23 cellular contexts compared by ENCODE assay signal in the genomic region with DNA sequence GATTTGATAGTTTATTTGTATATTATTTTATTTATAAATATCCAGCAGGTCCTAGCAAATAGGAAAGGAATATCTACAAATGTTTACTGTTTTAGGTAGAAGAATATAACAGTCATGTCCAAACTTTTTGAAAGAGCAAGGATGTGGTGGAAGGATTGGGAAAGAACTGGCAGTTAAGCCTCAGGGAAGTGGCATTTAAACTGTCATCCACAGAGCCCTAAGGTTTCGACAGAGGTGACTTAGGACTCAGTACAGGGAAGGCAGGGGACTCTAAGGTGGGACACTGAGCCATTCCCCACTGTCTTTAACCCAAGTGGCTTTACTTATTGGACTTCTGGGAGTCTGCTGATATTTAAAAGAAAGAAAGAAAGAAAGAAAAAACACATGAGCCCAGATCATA. TPM values are rescaled to one million over a fixed set of nuclear protein-coding genes. Genes with fewer than 3 reads are reported as not detected.
DNase-seq lines count a peak whose midpoint lies in the region; ATAC-seq, FAIRE-seq and TF ChIP-seq lines count a peak whose summit lies in the region.
"Had no signal": no experiment of that assay in that cellular context is flagged by ENCODE, and none has a peak within 500 bp of the region (broad histone marks: within the 10 kb centered on the region; RNA-seq: fewer than 3 reads in every experiment).

No MANE protein-coding gene starts in this region.

- intact Hi-C loops in right lobe of liver (cut with DNase I), result no loop called here

- ATAC-seq in right lobe of liver (peak in 3 of 4 donors; percentile 14 to 32 (median 17)), GM18873 (IDR thresholded peaks at IDR 0.05; ENCODE audit: low FRiP score, unreplicated experiment) (no peak)
- ATAC-seq: stimulated activated memory B cell treated with anti-CD40 and anti-IgM and Interleukin-4, amounts not matched to agents 10 μg/mL and 1 μg/mL and 100 μg/mL, for 72 hours had no signal

- FAIRE-seq in GM12891 (lab: Jason Lieb, UNC), result no peak
- FAIRE-seq: keratinocyte, small intestine had no signal

- no peaks in the 10 kb centered on the region for H3K36me3 ChIP-seq in right lobe of liver
- H3K36me3 ChIP-seq: SJCRH30 had no signal

- H3K4me3 ChIP-seq in AG10803 (ENCODE audit: low read length) (no peak overlapping the region), right lobe of liver (no peak overlapping the region)
- H3K4me3 ChIP-seq: SJCRH30, testis had no signal

- 38% methylated on average over 1 of the region's 1 CpG for whole genome bisulfite sequencing in right lobe of liver (ENCODE audit: insufficient coverage, low coverage, low lambda C conversion rate, missing lambda C conversion rate)

- H3K27me3 ChIP-seq in right lobe of liver, result no peaks in the 10 kb centered on the region
- H3K27me3 ChIP-seq: SJCRH30, testis had no signal

- peak overlapping the region in 2 of 3 donors; percentile 47 to 61 for H3K27ac ChIP-seq in right lobe of liver
- H3K27ac ChIP-seq: KMS-11, SJCRH30, testis had no signal

- no peaks in the 10 kb centered on the region for H3K9me3 ChIP-seq in right lobe of liver
- H3K9me3 ChIP-seq: SJCRH30, testis had no signal

- peaks cover 0 to 58% (median 9%) of the 10 kb centered on the region in 4 donors for H3K4me1 ChIP-seq in right lobe of liver
- H3K4me1 ChIP-seq: testis had no signal

- TF ChIP-seq POLR2A in right lobe of liver (IDR thresholded peaks at IDR 0.05), result no peak
- no peak for TF ChIP-seq POLR2A in GM12891 (IDR thresholded peaks at IDR 0.05; ENCODE audit: low read depth, low read length)

- TF ChIP-seq CTCF in AG10803 (conservative IDR thresholded peaks at IDR 0.05; ENCODE audit: low read length) (no peak), right lobe of liver (IDR thresholded peaks at IDR 0.05) (no peak)

- peak; percentile 40 for DNase-seq in AG10803 (ENCODE audit: low read depth)
- DNase-seq in M059J (ENCODE audit: low read depth), result peak; percentile 1
- DNase-seq in SKM-1 treated with dmso at 0.1 percent for 144 hours (lab: John Stamatoyannopoulos, UW; ENCODE audit: unreplicated experiment), result peak; percentile 52
- DNase-seq in right lobe of liver, result no peak
- no peak for DNase-seq in NCI-H82 treated with DMSO at 0.1 percent for 48 hours (lab: John Stamatoyannopoulos, UW; ENCODE audit: unreplicated experiment)
- no peak for DNase-seq in GM12891 (ENCODE audit: insufficient read length, low spot score)
- no peak for DNase-seq in NCI-H1417 (lab: John Stamatoyannopoulos, UW)
- DNase-seq: 8988T; activated CD4-positive, alpha-beta T cell treated with anti-CD3 and anti-CD28 coated beads, Interleukin-2, amount 10 ng/mL, durations not matched to agents 24 days and 14 days; activated naive CD4-positive, alpha-beta T cell treated with anti-CD3 and anti-CD28 coated beads, Interleukin-2, amount 50 U/mL, for 16 hours; cerebellar nuclear complex; H9; mammary epithelial cell; NCI-H1092; NCI-H1930; NCI-H2227 treated with DMSO at 0.1 percent for 48 hours; SJCRH30; small intestine; testis had no signal

TF ChIP-seq in GM12891, 5 proteins besides CTCF, POLR2A, EP300 and RAD21:
- TF ChIP-seq PAX5 (IDR thresholded peaks at IDR 0.05; ENCODE audit: insufficient read depth, low read length, severe bottlenecking), result no peak
- no peak for TF ChIP-seq POU2F2 (IDR thresholded peaks at IDR 0.05; ENCODE audit: low read depth, low read length)
- TF ChIP-seq POLR2AphosphoS5 (IDR thresholded peaks at IDR 0.05; ENCODE audit: low read depth, low read length), result no peak
- no peak for TF ChIP-seq SPI1 (IDR thresholded peaks at IDR 0.05; ENCODE audit: low read depth, low read length)
- no peak for TF ChIP-seq TAF1 (IDR thresholded peaks at IDR 0.05; ENCODE audit: low read depth, low read length)

RNA-seq across cellular contexts. Expression of a gene that starts 11.8 kb away (rescaled TPM):
- 62.3 and 75.6 TPM in 2 replicates for total RNA-seq in M059J (2014; rRNA removed; shearing (Covaris generic))
- total RNA-seq in right lobe of liver, result 10 to 100 TPM; 12.9 to 22.4 (median 15.7) TPM
- 17.7 TPM for polyA plus RNA-seq in GM12891 (2012; ENCODE audit: low read depth, missing spikeins)

RNA-seq across cellular contexts. Expression of a gene that starts 12.0 kb away (rescaled TPM):
- 14.7 and 14.8 TPM in 2 replicates for total RNA-seq in M059J (2014; rRNA removed; shearing (Covaris generic))
- total RNA-seq in right lobe of liver, result 10 to 100 TPM; 11.4 to 37.6 (median 18.4) TPM
- 20.3 TPM for polyA plus RNA-seq in GM12891 (2012; ENCODE audit: low read depth, missing spikeins)

Comparison
In these comparisons a context has a peak if more than half of its experiments do, and no peak if none do; other contexts are left out.
1. DNase-seq: peak in AG10803 (single experiment), M059J (single experiment) and SKM-1 treated with dmso at 0.1 percent for 144 hours (single experiment); none in right lobe of liver (0 of 3), NCI-H82 treated with DMSO at 0.1 percent for 48 hours (single experiment), GM12891 (single experiment) and NCI-H1417 (0 of 3).